ENCODE assay signal across 1 cellular context in the genomic region with DNA sequence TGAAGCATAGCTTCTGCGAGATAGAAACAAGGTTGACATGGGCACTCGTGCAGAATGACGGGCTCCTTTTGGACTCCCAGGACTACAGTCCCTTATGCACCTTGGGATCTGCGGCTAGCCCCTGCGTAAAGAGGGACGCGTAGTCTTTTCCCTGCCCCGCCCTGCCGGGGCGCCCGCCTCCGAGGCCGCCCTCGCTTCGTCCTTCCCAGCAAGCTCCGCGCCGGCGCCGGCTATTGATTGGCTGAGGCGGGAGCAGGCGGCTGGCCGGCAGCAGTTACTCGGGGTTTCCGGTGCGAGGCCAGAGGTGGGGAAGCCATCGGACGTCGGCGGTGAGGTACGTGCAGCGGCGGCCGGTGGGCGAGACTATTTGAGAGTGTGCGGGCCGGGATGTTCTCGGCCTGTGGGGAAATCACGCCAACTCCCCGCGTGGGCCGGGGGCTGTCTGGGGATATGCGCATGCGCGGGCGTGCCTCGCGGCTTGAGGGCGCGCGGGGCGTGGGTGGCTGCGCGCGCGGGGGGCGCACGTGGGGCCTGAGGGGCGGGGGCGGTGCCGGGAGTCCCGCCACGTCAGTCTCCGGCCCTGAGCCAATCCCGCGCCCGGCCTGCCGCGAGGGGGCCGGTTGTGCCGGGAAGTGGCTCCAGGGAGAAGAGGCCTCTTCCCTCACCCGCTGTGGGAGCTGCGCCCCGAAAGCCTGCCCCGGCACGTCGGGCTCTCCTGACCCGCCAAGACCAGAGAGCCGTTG.
TF ChIP-seq lines count a peak whose summit lies in the region.

Gene TXLNA, plus strand, starts transcription at position 233 of the 743 bp plus-strand sequence. CDS start 671 bp downstream, outside the sequence.

TF ChIP-seq in HepG2, 621 proteins besides CTCF, POLR2A, EP300 and RAD21 (continued from another document and continues in another):
- peak; percentile 62 for TF ChIP-seq ZNF407 (CRISPR knock-in tag; IDR thresholded peaks at IDR 0.05; ENCODE audit: not compliant biosample characterization)
- TF ChIP-seq SP4 (CRISPR knock-in tag; IDR thresholded peaks at IDR 0.05): peak; percentile 93
- TF ChIP-seq, protein P1, sequence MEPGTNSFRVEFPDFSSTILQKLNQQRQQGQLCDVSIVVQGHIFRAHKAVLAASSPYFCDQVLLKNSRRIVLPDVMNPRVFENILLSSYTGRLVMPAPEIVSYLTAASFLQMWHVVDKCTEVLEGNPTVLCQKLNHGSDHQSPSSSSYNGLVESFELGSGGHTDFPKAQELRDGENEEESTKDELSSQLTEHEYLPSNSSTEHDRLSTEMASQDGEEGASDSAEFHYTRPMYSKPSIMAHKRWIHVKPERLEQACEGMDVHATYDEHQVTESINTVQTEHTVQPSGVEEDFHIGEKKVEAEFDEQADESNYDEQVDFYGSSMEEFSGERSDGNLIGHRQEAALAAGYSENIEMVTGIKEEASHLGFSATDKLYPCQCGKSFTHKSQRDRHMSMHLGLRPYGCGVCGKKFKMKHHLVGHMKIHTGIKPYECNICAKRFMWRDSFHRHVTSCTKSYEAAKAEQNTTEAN (CRISPR knock-in tag; conservative IDR thresholded peaks at IDR 0.05): peak; percentile 60
- peak; percentile 87 for TF ChIP-seq RBM39 (IDR thresholded peaks at IDR 0.05; ENCODE audit: low read depth, low read length, poor library complexity, severe bottlenecking)
- TF ChIP-seq, protein P2, sequence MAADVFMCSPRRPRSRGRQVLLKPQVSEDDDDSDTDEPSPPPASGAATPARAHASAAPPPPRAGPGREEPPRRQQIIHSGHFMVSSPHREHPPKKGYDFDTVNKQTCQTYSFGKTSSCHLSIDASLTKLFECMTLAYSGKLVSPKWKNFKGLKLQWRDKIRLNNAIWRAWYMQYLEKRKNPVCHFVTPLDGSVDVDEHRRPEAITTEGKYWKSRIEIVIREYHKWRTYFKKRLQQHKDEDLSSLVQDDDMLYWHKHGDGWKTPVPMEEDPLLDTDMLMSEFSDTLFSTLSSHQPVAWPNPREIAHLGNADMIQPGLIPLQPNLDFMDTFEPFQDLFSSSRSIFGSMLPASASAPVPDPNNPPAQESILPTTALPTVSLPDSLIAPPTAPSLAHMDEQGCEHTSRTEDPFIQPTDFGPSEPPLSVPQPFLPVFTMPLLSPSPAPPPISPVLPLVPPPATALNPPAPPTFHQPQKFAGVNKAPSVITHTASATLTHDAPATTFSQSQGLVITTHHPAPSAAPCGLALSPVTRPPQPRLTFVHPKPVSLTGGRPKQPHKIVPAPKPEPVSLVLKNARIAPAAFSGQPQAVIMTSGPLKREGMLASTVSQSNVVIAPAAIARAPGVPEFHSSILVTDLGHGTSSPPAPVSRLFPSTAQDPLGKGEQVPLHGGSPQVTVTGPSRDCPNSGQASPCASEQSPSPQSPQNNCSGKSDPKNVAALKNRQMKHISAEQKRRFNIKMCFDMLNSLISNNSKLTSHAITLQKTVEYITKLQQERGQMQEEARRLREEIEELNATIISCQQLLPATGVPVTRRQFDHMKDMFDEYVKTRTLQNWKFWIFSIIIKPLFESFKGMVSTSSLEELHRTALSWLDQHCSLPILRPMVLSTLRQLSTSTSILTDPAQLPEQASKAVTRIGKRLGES (CRISPR knock-in tag; IDR thresholded peaks at IDR 0.05; ENCODE audit: borderline replicate concordance): 0 out of 2 replicates have a peak, but pooled peaks have one; percentile 13
- TF ChIP-seq RXRA (CRISPR knock-in tag; IDR thresholded peaks at IDR 0.05): peak; percentile 15; the same call in 1 of the 2 replicates
- no peak for TF ChIP-seq ZNF646 (CRISPR knock-in tag; IDR thresholded peaks at IDR 0.05)
- peak; percentile 68 for TF ChIP-seq GABPA (IDR thresholded peaks at IDR 0.05; ENCODE audit: low read depth, low read length)
- peak; percentile 85 for TF ChIP-seq GABPA (CRISPR knock-in tag; IDR thresholded peaks at IDR 0.05; ENCODE audit: low read depth)
- TF ChIP-seq ZNF607 (CRISPR knock-in tag; IDR thresholded peaks at IDR 0.05; ENCODE audit: borderline replicate concordance): peak; percentile 93
- peak; percentile 94 for TF ChIP-seq ZNF709 (CRISPR knock-in tag; IDR thresholded peaks at IDR 0.05)
- TF ChIP-seq, protein P3, sequence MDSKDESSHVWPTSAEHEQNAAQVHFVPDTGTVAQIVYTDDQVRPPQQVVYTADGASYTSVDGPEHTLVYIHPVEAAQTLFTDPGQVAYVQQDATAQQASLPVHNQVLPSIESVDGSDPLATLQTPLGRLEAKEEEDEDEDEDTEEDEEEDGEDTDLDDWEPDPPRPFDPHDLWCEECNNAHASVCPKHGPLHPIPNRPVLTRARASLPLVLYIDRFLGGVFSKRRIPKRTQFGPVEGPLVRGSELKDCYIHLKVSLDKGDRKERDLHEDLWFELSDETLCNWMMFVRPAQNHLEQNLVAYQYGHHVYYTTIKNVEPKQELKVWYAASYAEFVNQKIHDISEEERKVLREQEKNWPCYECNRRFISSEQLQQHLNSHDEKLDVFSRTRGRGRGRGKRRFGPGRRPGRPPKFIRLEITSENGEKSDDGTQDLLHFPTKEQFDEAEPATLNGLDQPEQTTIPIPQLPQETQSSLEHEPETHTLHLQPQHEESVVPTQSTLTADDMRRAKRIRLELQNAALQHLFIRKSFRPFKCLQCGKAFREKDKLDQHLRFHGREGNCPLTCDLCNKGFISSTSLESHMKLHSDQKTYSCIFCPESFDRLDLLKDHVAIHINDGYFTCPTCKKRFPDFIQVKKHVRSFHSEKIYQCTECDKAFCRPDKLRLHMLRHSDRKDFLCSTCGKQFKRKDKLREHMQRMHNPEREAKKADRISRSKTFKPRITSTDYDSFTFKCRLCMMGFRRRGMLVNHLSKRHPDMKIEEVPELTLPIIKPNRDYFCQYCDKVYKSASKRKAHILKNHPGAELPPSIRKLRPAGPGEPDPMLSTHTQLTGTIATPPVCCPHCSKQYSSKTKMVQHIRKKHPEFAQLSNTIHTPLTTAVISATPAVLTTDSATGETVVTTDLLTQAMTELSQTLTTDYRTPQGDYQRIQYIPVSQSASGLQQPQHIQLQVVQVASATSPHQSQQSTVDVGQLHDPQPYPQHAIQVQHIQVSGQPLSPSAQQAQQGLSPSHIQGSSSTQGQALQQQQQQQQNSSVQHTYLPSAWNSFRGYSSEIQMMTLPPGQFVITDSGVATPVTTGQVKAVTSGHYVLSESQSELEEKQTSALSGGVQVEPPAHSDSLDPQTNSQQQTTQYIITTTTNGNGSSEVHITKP (CRISPR knock-in tag; IDR thresholded peaks at IDR 0.05; ENCODE audit: low read depth): peak; percentile 82; the same call in 1 of the 2 replicates
- TF ChIP-seq FOSL2 (CRISPR knock-in tag; IDR thresholded peaks at IDR 0.05): peak; percentile 21; the same call in 1 of the 2 replicates
- peak; percentile 93 for TF ChIP-seq TFDP2 (CRISPR knock-in tag; IDR thresholded peaks at IDR 0.05)
- TF ChIP-seq SOX5 (CRISPR knock-in tag; IDR thresholded peaks at IDR 0.05; ENCODE audit: borderline replicate concordance): peak; percentile 13; the same call in 1 of the 2 replicates
- peak; percentile 62; the same call in 1 of the 2 replicates for TF ChIP-seq PAX8 (CRISPR knock-in tag; IDR thresholded peaks at IDR 0.05; ENCODE audit: borderline replicate concordance)
- no peak for TF ChIP-seq ZNF24 (IDR thresholded peaks at IDR 0.05)
- TF ChIP-seq NR2C2 (CRISPR knock-in tag; IDR thresholded peaks at IDR 0.05; ENCODE audit: borderline replicate concordance): peak; percentile 90
- TF ChIP-seq ZNF382 (CRISPR knock-in tag; IDR thresholded peaks at IDR 0.05; ENCODE audit: borderline replicate concordance): no peak
